In the genomic region with DNA sequence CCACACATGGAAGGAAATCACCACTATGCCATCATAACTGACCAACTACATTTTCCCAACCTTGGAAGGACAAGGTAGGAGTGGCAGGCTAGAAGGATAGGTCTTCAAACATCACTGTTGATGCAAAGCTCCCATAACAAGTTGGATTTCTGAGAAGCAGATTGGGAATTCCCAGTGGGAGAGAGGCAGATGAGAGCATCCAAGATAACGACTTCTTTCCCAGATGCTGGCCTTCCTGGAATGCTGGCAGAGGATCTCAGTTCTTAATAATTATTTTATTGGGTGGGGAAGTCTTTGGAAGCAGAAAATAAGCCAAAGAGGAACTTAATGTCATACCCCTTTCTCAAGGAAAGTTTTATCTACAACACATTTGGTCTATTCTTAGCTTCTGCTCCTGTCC, we compare ENCODE assay signal across 9 cellular contexts.
A peak's percentile ranks its signal among the peaks of the same experiment; 100 is the strongest.
DNase-seq lines count a peak whose midpoint lies in the region; ATAC-seq and TF ChIP-seq lines count a peak whose summit lies in the region.
"Had no signal": no experiment of that assay in that cellular context is flagged by ENCODE, and none has a peak within 500 bp of the region (broad histone marks: within the 10 kb centered on the region; RNA-seq: fewer than 3 reads in every experiment).

No MANE protein-coding gene starts in this region.

- H3K4me1 Mint-ChIP-seq in stimulated activated naive CD8-positive, alpha-beta T cell treated with anti-CD3 and anti-CD28 coated beads, Interleukin-15, Interleukin-2, amounts not matched to agents 100 ng/mL and 50 ng/mL, for 24 hours (ENCODE audit: low read depth), result peaks cover 55% of the 10 kb centered on the region
- H3K4me1 Mint-ChIP-seq in neural crest cell, result peaks cover 46% of the 10 kb centered on the region

- H3K4me1 ChIP-seq in foreskin keratinocyte, result peaks cover 18% of the 10 kb centered on the region

- ATAC-seq in stimulated activated naive CD8-positive, alpha-beta T cell treated with anti-CD3 and anti-CD28 coated beads, Interleukin-15, Interleukin-2, amounts not matched to agents 100 U/mL and 50 U/mL, for 24 hours, result no peak
- no peak for ATAC-seq in foreskin keratinocyte

- no peaks in the 10 kb centered on the region for H3K27me3 ChIP-seq in foreskin keratinocyte

- H3K9me3 Mint-ChIP-seq in stimulated activated naive CD8-positive, alpha-beta T cell treated with anti-CD3 and anti-CD28 coated beads, Interleukin-15, Interleukin-2, amounts not matched to agents 100 ng/mL and 50 ng/mL, for 24 hours, result no peaks in the 10 kb centered on the region
- no peaks in the 10 kb centered on the region for H3K9me3 Mint-ChIP-seq in neural crest cell

- no peak for DNase-seq in stimulated activated naive CD8-positive, alpha-beta T cell treated with anti-CD3 and anti-CD28 coated beads, Interleukin-15, Interleukin-2, amounts not matched to agents 100 U/mL and 50 U/mL, for 24 hours
- no peak for DNase-seq in epithelial cell of prostate (ENCODE audit: low read depth, low spot score)
- DNase-seq in neural crest cell (ENCODE audit: low read depth, low spot score), result no peak
- no peak for DNase-seq in foreskin keratinocyte
- DNase-seq in NK-92 (lab: John Stamatoyannopoulos, UW; ENCODE audit: unreplicated experiment), result no peak
- DNase-seq in stimulated activated CD4-positive, alpha-beta T cell treated with anti-CD3 and anti-CD28 coated beads, Interleukin-4, amount 100 ng/mL, for 24 hours, result no peak
- no peak for DNase-seq in HuH-7.5 (ENCODE audit: low spot score)
- DNase-seq: NCI-H1694 had no signal

- H3K36me3 Mint-ChIP-seq in stimulated activated naive CD8-positive, alpha-beta T cell treated with anti-CD3 and anti-CD28 coated beads, Interleukin-15, Interleukin-2, amounts not matched to agents 100 ng/mL and 50 ng/mL, for 24 hours (ENCODE audit: low read depth), result no peaks in the 10 kb centered on the region
- no peaks in the 10 kb centered on the region for H3K36me3 Mint-ChIP-seq in neural crest cell (ENCODE audit: low read depth)

- H3K27ac ChIP-seq in epithelial cell of prostate (peak overlapping the region; percentile 49), foreskin keratinocyte (no peak overlapping the region)

- no peak for TF ChIP-seq CTCF in neural crest cell (conservative IDR thresholded peaks at IDR 0.05)
- no peak for TF ChIP-seq CTCF in foreskin keratinocyte (conservative IDR thresholded peaks at IDR 0.05)

- H3K27me3 Mint-ChIP-seq in stimulated activated naive CD8-positive, alpha-beta T cell treated with anti-CD3 and anti-CD28 coated beads, Interleukin-15, Interleukin-2, amounts not matched to agents 100 ng/mL and 50 ng/mL, for 24 hours, result no peaks in the 10 kb centered on the region
- H3K27me3 Mint-ChIP-seq in neural crest cell (ENCODE audit: low read depth), result no peaks in the 10 kb centered on the region

- peak overlapping the region; percentile 26 for H3K27ac Mint-ChIP-seq in stimulated activated naive CD8-positive, alpha-beta T cell treated with anti-CD3 and anti-CD28 coated beads, Interleukin-15, Interleukin-2, amounts not matched to agents 100 ng/mL and 50 ng/mL, for 24 hours
- peak overlapping the region; percentile 5 for H3K27ac Mint-ChIP-seq in neural crest cell (ENCODE audit: unreplicated experiment)

- H3K4me3 Mint-ChIP-seq in stimulated activated naive CD8-positive, alpha-beta T cell treated with anti-CD3 and anti-CD28 coated beads, Interleukin-15, Interleukin-2, amounts not matched to agents 100 ng/mL and 50 ng/mL, for 24 hours, result no peak overlapping the region
- H3K4me3 Mint-ChIP-seq in neural crest cell, result no peak overlapping the region
